ENCODE assay signal across 13 cellular contexts in genomic region chr20:10634683-10635411, GRCh38. TPM values are rescaled to one million over a fixed set of nuclear protein-coding genes. Genes with fewer than 3 reads are reported as not detected.
DNase-seq lines count a peak whose midpoint lies in the region; TF ChIP-seq lines count a peak whose summit lies in the region.
"Had no signal": no experiment of that assay in that cellular context is flagged by ENCODE, and none has a peak within 500 bp of the region (broad histone marks: within the 10 kb centered on the region; RNA-seq: fewer than 3 reads in every experiment).

No MANE protein-coding gene starts in this region.

- no peaks in the 10 kb centered on the region for H3K36me3 Mint-ChIP-seq in activated naive CD8-positive, alpha-beta T cell treated with anti-CD3 and anti-CD28 coated beads for 36 hours
- H3K36me3 Mint-ChIP-seq in nephron progenitor cell (ENCODE audit: low read depth): peaks cover 27% of the 10 kb centered on the region
- H3K36me3 Mint-ChIP-seq: activated CD4-positive, alpha-beta memory T cell treated with anti-CD3 and anti-CD28 coated beads for 36 hours had no signal

- H3K4me2 ChIP-seq in BLaER1: peak overlapping the region; percentile 94

- H4K20me1 ChIP-seq in BLaER1: no peaks in the 10 kb centered on the region

- 80 to 86% methylated on average over 11 of the region's 11 CpGs for WGBS in sigmoid colon, 2 donors

- H3K4me3 Mint-ChIP-seq in activated naive CD8-positive, alpha-beta T cell treated with anti-CD3 and anti-CD28 coated beads for 36 hours: no peak overlapping the region
- H3K4me3 Mint-ChIP-seq in nephron progenitor cell: no peak overlapping the region
- H3K4me3 Mint-ChIP-seq: activated CD4-positive, alpha-beta memory T cell treated with anti-CD3 and anti-CD28 coated beads for 36 hours; stimulated activated naive CD8-positive, alpha-beta T cell treated with anti-CD3 and anti-CD28 coated beads, Interleukin-15, Interleukin-2, amounts not matched to agents 100 ng/mL and 50 ng/mL, for 24 hours had no signal

- H3K4me1 ChIP-seq in BLaER1 (peaks cover 36% of the 10 kb centered on the region), sigmoid colon (peaks cover 0 to 48% (median 42%) of the 10 kb centered on the region in 4 donors)

- H3K27ac ChIP-seq in BLaER1 (peak overlapping the region; percentile 67), sigmoid colon (peak overlapping the region; percentile 62 to 78 (median 76))

- TF ChIP-seq CTCF in sigmoid colon (IDR thresholded peaks at IDR 0.05) (no peak), nephron progenitor cell (IDR thresholded peaks at IDR 0.05) (no peak)

- DNase-seq in T1000 (lab: John Stamatoyannopoulos, UW) (peak; percentile 46), fibroblast of peridontal ligament (ENCODE audit: extremely low read depth) (peak; percentile 91), sigmoid colon (no peak), DMS 273 (lab: John Stamatoyannopoulos, UW; ENCODE audit: unreplicated experiment) (no peak), nephron progenitor cell (no peak), anterior cingulate cortex (lab: John Stamatoyannopoulos, UW) (no peak)
- no peak for DNase-seq in activated naive CD8-positive, alpha-beta T cell treated with anti-CD3 and anti-CD28 coated beads for 36 hours
- DNase-seq: activated CD4-positive, alpha-beta memory T cell treated with anti-CD3 and anti-CD28 coated beads for 36 hours; glutamatergic neuron; midbrain; NCI-H446 had no signal

- H3K9me3 ChIP-seq in BLaER1: no peaks in the 10 kb centered on the region
- H3K9me3 ChIP-seq in sigmoid colon: no peaks in the 10 kb centered on the region

- H3K4me3 ChIP-seq in BLaER1 (peak overlapping the region; percentile 40; the same call in 1 of the 2 replicates), sigmoid colon (no peak overlapping the region)

- intact Hi-C loops in sigmoid colon (cut with DNase I): no loop called here

- H3K27me3 Mint-ChIP-seq in activated naive CD8-positive, alpha-beta T cell treated with anti-CD3 and anti-CD28 coated beads for 36 hours: no peaks in the 10 kb centered on the region
- H3K27me3 Mint-ChIP-seq in nephron progenitor cell (ENCODE audit: low read depth, poor library complexity): no peaks in the 10 kb centered on the region
- H3K27me3 Mint-ChIP-seq: activated CD4-positive, alpha-beta memory T cell treated with anti-CD3 and anti-CD28 coated beads for 36 hours; stimulated activated naive CD8-positive, alpha-beta T cell treated with anti-CD3 and anti-CD28 coated beads, Interleukin-15, Interleukin-2, amounts not matched to agents 100 ng/mL and 50 ng/mL, for 24 hours had no signal

- no peak overlapping the region; the same call in 1 of the 2 replicates for H3K9ac ChIP-seq in BLaER1

- TF ChIP-seq EP300 in sigmoid colon (IDR thresholded peaks at IDR 0.05): no peak

- no peak for TF ChIP-seq POLR2A in sigmoid colon (IDR thresholded peaks at IDR 0.05)

- H3K9me3 Mint-ChIP-seq in activated naive CD8-positive, alpha-beta T cell treated with anti-CD3 and anti-CD28 coated beads for 36 hours: no peaks in the 10 kb centered on the region
- no peaks in the 10 kb centered on the region for H3K9me3 Mint-ChIP-seq in nephron progenitor cell
- H3K9me3 Mint-ChIP-seq: activated CD4-positive, alpha-beta memory T cell treated with anti-CD3 and anti-CD28 coated beads for 36 hours; stimulated activated naive CD8-positive, alpha-beta T cell treated with anti-CD3 and anti-CD28 coated beads, Interleukin-15, Interleukin-2, amounts not matched to agents 100 ng/mL and 50 ng/mL, for 24 hours had no signal

- H3K4me1 Mint-ChIP-seq in activated naive CD8-positive, alpha-beta T cell treated with anti-CD3 and anti-CD28 coated beads for 36 hours: peaks cover 5% of the 10 kb centered on the region
- H3K4me1 Mint-ChIP-seq in nephron progenitor cell: peaks cover 95% of the 10 kb centered on the region

- H3K36me3 ChIP-seq in BLaER1: no peaks in the 10 kb centered on the region
- H3K36me3 ChIP-seq in sigmoid colon: peaks cover 5 to 12% (median 10%) of the 10 kb centered on the region in 4 donors

- no peaks in the 10 kb centered on the region for H3K27me3 ChIP-seq in BLaER1
- no peaks in the 10 kb centered on the region for H3K27me3 ChIP-seq in sigmoid colon

- H3K27ac Mint-ChIP-seq in activated naive CD8-positive, alpha-beta T cell treated with anti-CD3 and anti-CD28 coated beads for 36 hours: no peak overlapping the region
- no peak overlapping the region for H3K27ac Mint-ChIP-seq in nephron progenitor cell
- H3K27ac Mint-ChIP-seq: activated CD4-positive, alpha-beta memory T cell treated with anti-CD3 and anti-CD28 coated beads for 36 hours; stimulated activated naive CD8-positive, alpha-beta T cell treated with anti-CD3 and anti-CD28 coated beads, Interleukin-15, Interleukin-2, amounts not matched to agents 100 ng/mL and 50 ng/mL, for 24 hours had no signal

RNA-seq across cellular contexts. Expression of gene JAG1, which starts 39.0 kb away (rescaled TPM):
- total RNA-seq in sigmoid colon: 10 to 100 TPM; 29.9 to 76.4 (median 53.1) TPM
- 10 to 100 TPM in 1 of 3 donors, 1 to 10 TPM in 2; 3.9 to 32.4 (median 4.2) TPM for polyA plus RNA-seq in sigmoid colon
- under 1 TPM in 1 of 2 experiments, not detected in 1; 0.19 TPM for total RNA-seq in activated naive CD8-positive, alpha-beta T cell treated with anti-CD3 and anti-CD28 coated beads for 36 hours

Comparison
In these comparisons a context has a peak if more than half of its experiments do, and no peak if none do; other contexts are left out.
1. DNase-seq: peak in T1000 (single experiment) and fibroblast of peridontal ligament (single experiment); none in sigmoid colon (single experiment), DMS 273 (single experiment), activated naive CD8-positive, alpha-beta T cell treated with anti-CD3 and anti-CD28 coated beads for 36 hours (single experiment), nephron progenitor cell (single experiment) and anterior cingulate cortex (0 of 58).
2. RNA of gene JAG1, which starts 39.0 kb away (total RNA-seq): 29.9 to 76.4 TPM in sigmoid colon; 0.19 TPM in activated naive CD8-positive, alpha-beta T cell treated with anti-CD3 and anti-CD28 coated beads for 36 hours; every median in the first group is over 10 times any median in the second.